Comparison of ENCODE assay signal across 7 cellular contexts in the genomic region with DNA sequence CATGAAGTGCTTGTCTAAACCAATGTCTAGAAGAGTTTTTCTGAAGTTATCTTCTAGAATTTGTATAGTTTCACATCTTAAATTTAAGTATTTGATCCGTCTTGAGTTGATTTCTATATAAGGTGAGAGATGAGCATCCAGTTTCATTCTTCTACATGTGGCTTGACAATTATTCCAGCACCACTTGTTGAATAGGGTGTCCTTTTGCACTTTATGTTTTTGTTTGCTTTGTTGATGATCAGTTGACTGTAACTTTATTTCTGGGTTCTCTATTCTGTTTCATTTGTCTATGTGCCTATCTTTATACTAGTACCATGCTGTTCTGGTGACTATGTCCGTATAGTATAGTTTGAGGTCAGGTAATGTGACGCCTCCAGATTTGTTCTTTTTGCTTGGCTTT.
"Had no signal": no experiment of that assay in that cellular context is flagged by ENCODE, and none has a peak within 500 bp of the region (broad histone marks: within the 10 kb centered on the region; RNA-seq: fewer than 3 reads in every experiment).

No MANE protein-coding gene starts in this region.

- H3K4me1 Mint-ChIP-seq: IgD-negative memory B cell had no signal

- H3K27ac ChIP-seq: HL-60, KMS-11 had no signal

- DNase-seq: IMR-90, KBM-7, KG1 had no signal

- H3K27me3 Mint-ChIP-seq: IgD-negative memory B cell had no signal

- H3K27ac Mint-ChIP-seq: IgD-negative memory B cell had no signal

- H3K4me3 Mint-ChIP-seq: IgD-negative memory B cell had no signal

- H3K36me3 Mint-ChIP-seq: IgD-negative memory B cell had no signal

- H3K4me3 ChIP-seq: K562 had no signal
